Comparison of ENCODE assay signal across 1 cellular context in genomic region chr20:5118220-5119142, GRCh38.
TF ChIP-seq lines count a peak whose summit lies in the region.

No MANE protein-coding gene starts in this region.

TF ChIP-seq in endothelial cell of umbilical vein, 7 proteins besides CTCF, POLR2A, EP300 and RAD21 (continued from another document):
- TF ChIP-seq EZH2 (IDR thresholded peaks at IDR 0.05; ENCODE audit: borderline replicate concordance, low read depth, low read length, severe bottlenecking), result no peak
- no peak for TF ChIP-seq FOS (IDR thresholded peaks at IDR 0.05; ENCODE audit: borderline replicate concordance, insufficient read depth, low read length)
- TF ChIP-seq MYC (IDR thresholded peaks at IDR 0.05; ENCODE audit: low read depth, low read length), result no peak
- TF ChIP-seq POLR2AphosphoS5 (IDR thresholded peaks at IDR 0.05; ENCODE audit: insufficient read depth, low read depth, low read length), result no peak
- TF ChIP-seq JUN (IDR thresholded peaks at IDR 0.05; ENCODE audit: borderline replicate concordance, insufficient read depth, insufficient read length, low read depth), result no peak
- TF ChIP-seq GATA2 (IDR thresholded peaks at IDR 0.05; ENCODE audit: insufficient read depth, insufficient read length, low read depth, low read length), result no peak
